8 cellular contexts compared by ENCODE assay signal in the genomic region with DNA sequence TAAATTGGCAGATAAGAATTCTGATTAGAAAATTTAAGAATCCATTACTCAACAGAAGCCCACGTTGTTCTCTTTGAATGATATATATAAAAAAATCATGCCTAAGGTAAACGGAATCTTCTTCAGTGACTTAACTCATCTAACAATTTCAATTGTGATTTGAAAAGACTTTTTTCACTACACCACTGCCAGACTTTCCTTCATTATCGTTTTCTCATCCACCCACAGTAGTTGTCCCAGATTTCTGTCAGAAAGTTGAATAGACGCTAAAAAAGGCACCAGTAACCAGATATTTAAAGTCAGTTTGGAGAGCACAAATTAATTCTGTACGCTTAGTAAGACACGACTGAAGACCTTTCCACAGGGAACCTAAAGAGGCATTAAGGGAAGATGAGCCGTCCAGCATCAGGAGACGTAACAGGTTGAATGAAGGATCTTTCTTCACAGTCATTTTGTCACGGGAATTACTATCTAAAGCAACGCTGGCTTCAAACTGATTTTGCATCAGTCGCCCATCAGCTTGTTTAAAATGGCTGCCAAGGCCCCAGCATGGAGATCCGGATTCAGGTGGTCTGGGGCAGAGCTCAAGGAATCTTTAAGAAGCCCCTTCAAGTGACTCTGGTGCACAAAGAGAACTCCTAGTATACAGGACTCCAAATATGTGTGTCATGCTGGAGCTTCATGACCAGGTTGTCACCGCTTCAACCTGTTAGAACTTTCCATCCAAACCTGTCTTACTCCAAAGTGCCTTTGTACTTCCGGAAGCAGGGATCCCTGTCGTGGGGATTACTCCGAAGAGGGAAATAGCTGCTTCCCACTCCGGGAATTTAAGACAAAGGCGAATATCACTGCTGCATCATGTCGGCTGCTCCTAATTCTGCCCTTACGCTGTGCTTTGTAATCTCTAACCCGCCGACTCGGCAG. TPM values are rescaled to one million over a fixed set of nuclear protein-coding genes. Genes with fewer than 3 reads are reported as not detected.
DNase-seq lines count a peak whose midpoint lies in the region; ATAC-seq and TF ChIP-seq lines count a peak whose summit lies in the region.

No MANE protein-coding gene starts in this region.

- H3K9me3 Mint-ChIP-seq in endothelial cell (ENCODE audit: unreplicated experiment): no peaks in the 10 kb centered on the region
- peaks cover 0 to 2% (median 0%) of the 10 kb centered on the region in 11 donors for H3K9me3 Mint-ChIP-seq in naive thymus-derived CD4-positive, alpha-beta T cell

- no peak for DNase-seq in heart left ventricle
- DNase-seq in left cardiac atrium: no peak
- DNase-seq in SJCRH30: peak in 1 of 2 experiments; percentile 38
- DNase-seq in endothelial cell (ENCODE audit: low spot score): peak; percentile 31
- DNase-seq in naive thymus-derived CD4-positive, alpha-beta T cell: peak in 3 of 9 donors; percentile 0 to 22 (median 11)
- DNase-seq in foreskin melanocyte: no peak

- H3K36me3 Mint-ChIP-seq in endothelial cell (ENCODE audit: low read depth, unreplicated experiment): peaks cover 11% of the 10 kb centered on the region
- peaks cover 0 to 15% (median 0%) of the 10 kb centered on the region in 5 donors for H3K36me3 Mint-ChIP-seq in naive thymus-derived CD4-positive, alpha-beta T cell

- ATAC-seq in heart left ventricle: peak in 1 of 4 donors; percentile 0
- ATAC-seq in left cardiac atrium: no peak
- no peak for ATAC-seq in naive thymus-derived CD4-positive, alpha-beta T cell
- no peak for ATAC-seq in HG03139 (IDR thresholded peaks at IDR 0.05; ENCODE audit: unreplicated experiment)
- ATAC-seq in activated CD4-positive, CD25-positive, alpha-beta regulatory T cell treated with anti-CD3 and anti-CD28 coated beads, Interleukin-2, amount 50 U/mL, for 24 hours: no peak

- H3K4me3 ChIP-seq in heart left ventricle (peak overlapping the region; percentile 58 to 96 (median 84)), SJCRH30 (peak overlapping the region; percentile 78)
- H3K4me3 ChIP-seq in naive thymus-derived CD4-positive, alpha-beta T cell (ENCODE audit: low read length): peak overlapping the region; percentile 91

- H3K36me3 ChIP-seq in heart left ventricle: peaks cover 0 to 4% (median 0%) of the 10 kb centered on the region in 9 donors
- no peaks in the 10 kb centered on the region for H3K36me3 ChIP-seq in SJCRH30
- H3K36me3 ChIP-seq in naive thymus-derived CD4-positive, alpha-beta T cell (ENCODE audit: control insufficient read depth in 2 of 3, insufficient read depth in 3 of 3, low read length in 3 of 3): peaks cover 0 to 6% (median 0%) of the 10 kb centered on the region in 3 experiments

- H3K4me1 ChIP-seq in heart left ventricle (peaks cover 4 to 51% (median 35%) of the 10 kb centered on the region in 12 donors), SJCRH30 (peaks cover 6% of the 10 kb centered on the region)
- H3K4me1 ChIP-seq in naive thymus-derived CD4-positive, alpha-beta T cell (ENCODE audit: control insufficient read depth in 2 of 2, insufficient read depth in 2 of 2, low read length in 2 of 2): peaks cover 9 to 16% of the 10 kb centered on the region in 2 donors

- TF ChIP-seq POLR2A in heart left ventricle (IDR thresholded peaks at IDR 0.05): no peak

- H3K27me3 ChIP-seq in heart left ventricle (no peaks in the 10 kb centered on the region), SJCRH30 (no peaks in the 10 kb centered on the region)
- H3K27me3 ChIP-seq in naive thymus-derived CD4-positive, alpha-beta T cell (ENCODE audit: control insufficient read depth in 2 of 2, insufficient read depth in 2 of 2, low read length in 2 of 2): no peaks in the 10 kb centered on the region

- H3K4me1 Mint-ChIP-seq in endothelial cell (ENCODE audit: unreplicated experiment): peaks cover 25% of the 10 kb centered on the region
- peaks cover 33 to 60% (median 45%) of the 10 kb centered on the region in 7 donors for H3K4me1 Mint-ChIP-seq in naive thymus-derived CD4-positive, alpha-beta T cell

- intact Hi-C loops in heart left ventricle (cut with DNase I): no loop called here
- intact Hi-C loops in left cardiac atrium (cut with DNase I): no loop called here
- intact Hi-C loops in naive thymus-derived CD4-positive, alpha-beta T cell (cut with micrococcal nuclease): loop anchor here (2.0 to 10.0 kb wide), 6 partner anchors 14 to 819 kb away; a partner anchor contains a TSS

- CTCF ChIA-PET in naive thymus-derived CD4-positive, alpha-beta T cell (lab: Charles Lee): interaction anchor here (0.6 to 1.5 kb wide), 2 partner anchors 23 to 28 kb away, joined by 3 read pairs; no protein-coding TSS in a partner anchor

- H3K27ac Mint-ChIP-seq in endothelial cell (ENCODE audit: unreplicated experiment): peak overlapping the region; percentile 99
- H3K27ac Mint-ChIP-seq in naive thymus-derived CD4-positive, alpha-beta T cell: peak overlapping the region; percentile 84 to 97 (median 94)

- peak overlapping the region; percentile 99 for H3K4me3 Mint-ChIP-seq in endothelial cell (ENCODE audit: unreplicated experiment)
- peak overlapping the region; percentile 93 to 99 (median 98) for H3K4me3 Mint-ChIP-seq in naive thymus-derived CD4-positive, alpha-beta T cell

- H3K9me3 ChIP-seq in heart left ventricle (no peaks in the 10 kb centered on the region), SJCRH30 (replicated peaks) (no peaks in the 10 kb centered on the region)
- no peaks in the 10 kb centered on the region for H3K9me3 ChIP-seq in naive thymus-derived CD4-positive, alpha-beta T cell (ENCODE audit: control insufficient read depth in 2 of 3, low read length in 3 of 3)

- H3K27ac ChIP-seq in heart left ventricle (peak overlapping the region; percentile 88 to 99 (median 96)), SJCRH30 (peak overlapping the region; percentile 71)
- peak overlapping the region; percentile 88 for H3K27ac ChIP-seq in naive thymus-derived CD4-positive, alpha-beta T cell (ENCODE audit: low read depth, low read length)

- WGBS in heart left ventricle, 4 donors: 15 to 22% (median 20%) methylated on average over 23 of the region's 23 CpGs

- POLR2A ChIA-PET in naive thymus-derived CD4-positive, alpha-beta T cell (lab: Charles Lee): interaction anchor here (0.9 to 1.2 kb wide), 3 partner anchors 10 to 224 kb away, joined by 3 to 5 read pairs (median 3); no protein-coding TSS in a partner anchor

- peaks cover 7% of the 10 kb centered on the region for H3K27me3 Mint-ChIP-seq in endothelial cell (ENCODE audit: unreplicated experiment)
- H3K27me3 Mint-ChIP-seq in naive thymus-derived CD4-positive, alpha-beta T cell: peaks cover 0 to 33% (median 4%) of the 10 kb centered on the region in 5 donors

- TF ChIP-seq CTCF in heart left ventricle (IDR thresholded peaks at IDR 0.05): no peak
- TF ChIP-seq CTCF in endothelial cell (IDR thresholded peaks at IDR 0.05; ENCODE audit: unreplicated experiment): no peak

RNA-seq across cellular contexts. Expression of a gene that starts 1.2 kb away (rescaled TPM):
- total RNA-seq in heart left ventricle: 100 to 1,000 TPM; 170 to 353 (median 313) TPM
- polyA plus RNA-seq in heart left ventricle: 100 to 1,000 TPM; 291 to 497 TPM
- 100 to 1,000 TPM; 200 to 270 TPM for total RNA-seq in left cardiac atrium
- 155 and 171 TPM in 2 replicates for total RNA-seq in SJCRH30 (2014; rRNA removed; shearing (Covaris generic))
- 60.7 TPM for total RNA-seq in endothelial cell (ENCODE audit: unreplicated experiment)
- total RNA-seq in naive thymus-derived CD4-positive, alpha-beta T cell: 10 to 100 TPM; 15.3 to 65.9 (median 23.6) TPM
- polyA plus RNA-seq in naive thymus-derived CD4-positive, alpha-beta T cell: 10 to 100 TPM; 52.6 to 79.6 TPM

RNA-seq across cellular contexts. Expression of a gene that starts 6.1 kb away (rescaled TPM):
- total RNA-seq in heart left ventricle (1 to 10 TPM in 4 of 9 donors, under 1 TPM in 5; 0.42 to 3.1 (median 0.67) TPM), left cardiac atrium (1 to 10 TPM; 2.2 to 2.4 TPM), endothelial cell (ENCODE audit: unreplicated experiment) (3.8 TPM)
- under 1 TPM; 0.22 to 0.57 TPM for polyA plus RNA-seq in heart left ventricle
- not detected in 2 replicates for total RNA-seq in SJCRH30 (2014; rRNA removed; shearing (Covaris generic))
- 1 to 10 TPM in 1 of 5 experiments, under 1 TPM in 4; 0.45 to 1.1 (median 0.65) TPM for total RNA-seq in naive thymus-derived CD4-positive, alpha-beta T cell
- not detected for polyA plus RNA-seq in naive thymus-derived CD4-positive, alpha-beta T cell

RNA-seq across cellular contexts. Expression of a gene that starts 30.1 kb away (rescaled TPM):
- total RNA-seq in heart left ventricle: 1 to 10 TPM in 1 of 9 donors, under 1 TPM in 7, not detected in 1; 0.44 to 1.4 (median 0.83) TPM
- polyA plus RNA-seq in heart left ventricle: 1 to 10 TPM in 1 of 2 donors, under 1 TPM in 1; 0.53 to 1.1 TPM
- total RNA-seq in left cardiac atrium: 1 to 10 TPM in 1 of 2 donors, not detected in 1; 1.0 TPM
- 0.33 and 0.34 TPM in 2 replicates for total RNA-seq in SJCRH30 (2014; rRNA removed; shearing (Covaris generic))
- total RNA-seq in endothelial cell (ENCODE audit: unreplicated experiment): 0.41 TPM
- 1 to 10 TPM in 1 of 5 experiments, under 1 TPM in 4; 0.34 to 1.5 (median 0.70) TPM for total RNA-seq in naive thymus-derived CD4-positive, alpha-beta T cell
- not detected for polyA plus RNA-seq in naive thymus-derived CD4-positive, alpha-beta T cell

Comparison
In these comparisons a context has a peak if more than half of its experiments do, and no peak if none do; other contexts are left out.
1. intact Hi-C loops: an anchor here in naive thymus-derived CD4-positive, alpha-beta T cell (2.0 to 10.0 kb wide); none called in heart left ventricle and left cardiac atrium.